8 cellular contexts compared by ENCODE assay signal in genomic region chr10:104127411-104127810, GRCh38. TPM values are rescaled to one million over a fixed set of nuclear protein-coding genes. Genes with fewer than 3 reads are reported as not detected.
DNase-seq lines count a peak whose midpoint lies in the region; ATAC-seq and TF ChIP-seq lines count a peak whose summit lies in the region.

No MANE protein-coding gene starts in this region.

- peak; percentile 32 for TF ChIP-seq CTCF in activated CD8-positive, alpha-beta T cell treated with anti-CD3 and anti-CD28 coated beads for 36 hours (IDR thresholded peaks at IDR 0.05)

- CTCF ChIA-PET in activated CD8-positive, alpha-beta T cell treated with anti-CD3 and anti-CD28 coated beads for 36 hours (lab: Charles Lee) = interaction anchor here (0.7 to 1.6 kb wide), 7 partner anchors 10 to 362 kb away, joined by 3 to 5 read pairs (median 3); no protein-coding TSS in a partner anchor

- H3K27me3 Mint-ChIP-seq in activated CD8-positive, alpha-beta T cell treated with anti-CD3 and anti-CD28 coated beads for 36 hours = no peaks in the 10 kb centered on the region
- H3K27me3 Mint-ChIP-seq in naive B cell = peaks cover 0 to 1% (median 0%) of the 10 kb centered on the region in 3 donors

- H3K27ac Mint-ChIP-seq in activated CD8-positive, alpha-beta T cell treated with anti-CD3 and anti-CD28 coated beads for 36 hours = peak overlapping the region; percentile 31
- peak overlapping the region in 2 of 6 donors; percentile 23 to 83 for H3K27ac Mint-ChIP-seq in naive B cell

- H3K36me3 Mint-ChIP-seq in activated CD8-positive, alpha-beta T cell treated with anti-CD3 and anti-CD28 coated beads for 36 hours (ENCODE audit: low read depth) = peaks cover 15% of the 10 kb centered on the region
- peaks cover 0 to 9% of the 10 kb centered on the region in 2 donors for H3K36me3 Mint-ChIP-seq in naive B cell

- peaks cover 25% of the 10 kb centered on the region for H3K4me1 Mint-ChIP-seq in activated CD8-positive, alpha-beta T cell treated with anti-CD3 and anti-CD28 coated beads for 36 hours (ENCODE audit: low read depth)
- peaks cover 3 to 9% (median 8%) of the 10 kb centered on the region in 3 donors for H3K4me1 Mint-ChIP-seq in naive B cell

- intact Hi-C loops in activated CD8-positive, alpha-beta T cell treated with anti-CD3 and anti-CD28 coated beads for 36 hours (cut with micrococcal nuclease) = loop anchor here (10.0 kb wide), 1 partner anchor 213 kb away; the partner anchor contains the start of gene STN1

- no peaks in the 10 kb centered on the region for H3K9me3 Mint-ChIP-seq in activated CD8-positive, alpha-beta T cell treated with anti-CD3 and anti-CD28 coated beads for 36 hours
- H3K9me3 Mint-ChIP-seq in naive B cell = no peaks in the 10 kb centered on the region

- POLR2A ChIA-PET in activated CD8-positive, alpha-beta T cell treated with anti-CD3 and anti-CD28 coated beads for 36 hours (lab: Charles Lee) = no interaction called here

- ATAC-seq in activated CD8-positive, alpha-beta T cell treated with anti-CD3 and anti-CD28 coated beads for 36 hours = peak; percentile 73
- ATAC-seq in naive B cell (ENCODE audit: low read depth in 2 of 2) (peak; percentile 52 to 66), GM21723 (IDR thresholded peaks at IDR 0.05; ENCODE audit: unreplicated experiment) (no peak)

- no peak overlapping the region for H3K4me3 Mint-ChIP-seq in activated CD8-positive, alpha-beta T cell treated with anti-CD3 and anti-CD28 coated beads for 36 hours
- peak overlapping the region in 1 of 8 donors; percentile 8 for H3K4me3 Mint-ChIP-seq in naive B cell

- DNase-seq in DMS 273 (lab: John Stamatoyannopoulos, UW; ENCODE audit: unreplicated experiment) = peak; percentile 55
- no peak for DNase-seq in DMS 273 treated with DMSO at 0.1 percent for 48 hours (lab: John Stamatoyannopoulos, UW)
- peak; percentile 39 for DNase-seq in HT1080 (ENCODE audit: low read depth)
- DNase-seq in activated CD8-positive, alpha-beta T cell treated with anti-CD3 and anti-CD28 coated beads for 36 hours = peak; percentile 52
- DNase-seq in naive B cell = peak; percentile 5
- no peak for DNase-seq in NCI-H128 (lab: John Stamatoyannopoulos, UW; ENCODE audit: unreplicated experiment)
- no peak for DNase-seq in DMS79 treated with DMSO at 0.1 percent for 48 hours (lab: John Stamatoyannopoulos, UW)

RNA-seq across cellular contexts. Expression of gene SFR1, which starts 5.4 kb away (rescaled TPM):
- total RNA-seq in HT1080 (2014; rRNA removed; shearing (Covaris generic)) = 16.3 and 17.3 TPM in 2 replicates
- 23.8 and 26.4 TPM in 2 replicates for polyA plus RNA-seq in HT1080 (2015; cell fraction: cytosol; rRNA removed)
- 22.2 and 25.8 TPM in 2 replicates for polyA plus RNA-seq in HT1080 (2015; cell fraction: nucleus; rRNA removed)
- 10 to 100 TPM; 16.8 to 17.9 TPM for total RNA-seq in activated CD8-positive, alpha-beta T cell treated with anti-CD3 and anti-CD28 coated beads for 36 hours
- polyA plus RNA-seq in naive B cell (ENCODE audit: low read depth in 6 of 6) = 10 to 100 TPM; 14.8 to 23.2 (median 20.5) TPM

RNA-seq across cellular contexts. Expression of gene COL17A1, which starts 41.7 kb away (rescaled TPM):
- 14.2 and 17.7 TPM in 2 replicates for total RNA-seq in HT1080 (2014; rRNA removed; shearing (Covaris generic))
- polyA plus RNA-seq in HT1080 (2015; cell fraction: cytosol; rRNA removed) = 9.4 and 10.8 TPM in 2 replicates
- polyA plus RNA-seq in HT1080 (2015; cell fraction: nucleus; rRNA removed) = 33.2 and 35.9 TPM in 2 replicates
- not detected for total RNA-seq in activated CD8-positive, alpha-beta T cell treated with anti-CD3 and anti-CD28 coated beads for 36 hours
- not detected for polyA plus RNA-seq in naive B cell (ENCODE audit: low read depth in 6 of 6)

Comparison
In these comparisons a context has a peak if more than half of its experiments do, and no peak if none do; other contexts are left out.
1. DNase-seq: peak in DMS 273 (single experiment), HT1080 (single experiment), activated CD8-positive, alpha-beta T cell treated with anti-CD3 and anti-CD28 coated beads for 36 hours (single experiment) and naive B cell (single experiment); none in DMS 273 treated with DMSO at 0.1 percent for 48 hours (single experiment), NCI-H128 (single experiment) and DMS79 treated with DMSO at 0.1 percent for 48 hours (single experiment).
2. RNA of gene COL17A1, which starts 41.7 kb away (total RNA-seq): 14.2 to 17.7 TPM in HT1080; not detected in activated CD8-positive, alpha-beta T cell treated with anti-CD3 and anti-CD28 coated beads for 36 hours; every median in the first group is over 10 times any median in the second.